ENCODE assay signal across 18 cellular contexts in genomic region chrX:148755111-148755510, GRCh38.
"Had no signal": no experiment of that assay in that cellular context is flagged by ENCODE, and none has a peak within 500 bp of the region (broad histone marks: within the 10 kb centered on the region; RNA-seq: fewer than 3 reads in every experiment).

No MANE protein-coding gene starts in this region.

- H3K9me3 Mint-ChIP-seq: activated naive CD4-positive, alpha-beta T cell treated with anti-CD3 and anti-CD28 coated beads for 36 hours; activated T-cell treated with anti-CD3 and anti-CD28 coated beads, Interleukin-2, amount 50 U/mL, for 4 hours; stimulated activated naive CD8-positive, alpha-beta T cell treated with anti-CD3 and anti-CD28 coated beads, Interleukin-15, amount 100 ng/mL, for 72 hours; type B pancreatic cell had no signal

- H3K4me3 Mint-ChIP-seq: activated naive CD4-positive, alpha-beta T cell treated with anti-CD3 and anti-CD28 coated beads for 36 hours; activated T-cell treated with anti-CD3 and anti-CD28 coated beads, Interleukin-2, amount 50 U/mL, for 4 hours; nephron; stimulated activated naive CD8-positive, alpha-beta T cell treated with anti-CD3 and anti-CD28 coated beads, Interleukin-15, amount 100 ng/mL, for 72 hours; type B pancreatic cell had no signal

- DNase-seq: activated CD4-positive, alpha-beta T cell treated with anti-CD3 and anti-CD28 coated beads, Interleukin-2, amount 50 U/mL, for 1 hour; activated CD4-positive, CD25-positive, alpha-beta regulatory T cell treated with anti-CD3 and anti-CD28 coated beads, Interleukin-2, amount 50 U/mL, for 72 hours; activated CD8-positive, alpha-beta memory T cell treated with anti-CD3 and anti-CD28 coated beads, Interleukin-2, amount 50 U/mL, for 4 hours; activated naive CD4-positive, alpha-beta T cell treated with anti-CD3 and anti-CD28 coated beads for 36 hours; activated T-cell treated with anti-CD3 and anti-CD28 coated beads, Interleukin-2, amount 50 U/mL, for 4 hours; aorta; cerebellar nuclear complex; cortex of kidney; gastrocnemius medialis; left lung; mammary epithelial cell; midbrain; stimulated activated CD4-positive, alpha-beta T cell treated with anti-CD3 and anti-CD28 coated beads, Interleukin-4, amount 100 ng/mL, for 1 hour; stimulated activated naive CD8-positive, alpha-beta T cell treated with anti-CD3 and anti-CD28 coated beads, Interleukin-15, amount 100 ng/mL, for 72 hours; T-helper 2 cell had no signal

- H3K27ac Mint-ChIP-seq: activated naive CD4-positive, alpha-beta T cell treated with anti-CD3 and anti-CD28 coated beads for 36 hours; nephron; stimulated activated naive CD8-positive, alpha-beta T cell treated with anti-CD3 and anti-CD28 coated beads, Interleukin-15, amount 100 ng/mL, for 72 hours; type B pancreatic cell had no signal

- H3K36me3 Mint-ChIP-seq: type B pancreatic cell had no signal

- H3K4me1 Mint-ChIP-seq: nephron; stimulated activated naive CD8-positive, alpha-beta T cell treated with anti-CD3 and anti-CD28 coated beads, Interleukin-15, amount 100 ng/mL, for 72 hours had no signal

- H3K27me3 Mint-ChIP-seq: stimulated activated naive CD8-positive, alpha-beta T cell treated with anti-CD3 and anti-CD28 coated beads, Interleukin-15, amount 100 ng/mL, for 72 hours; type B pancreatic cell had no signal

- ATAC-seq: activated T-cell treated with anti-CD3 and anti-CD28 coated beads, Interleukin-2, amount 50 U/mL, for 4 hours; gastrocnemius medialis; left lung; sciatic nerve; stimulated activated naive CD8-positive, alpha-beta T cell treated with anti-CD3 and anti-CD28 coated beads, Interleukin-15, amount 100 ng/mL, for 72 hours had no signal
